ENCODE assay signal across 8 cellular contexts in the genomic region with DNA sequence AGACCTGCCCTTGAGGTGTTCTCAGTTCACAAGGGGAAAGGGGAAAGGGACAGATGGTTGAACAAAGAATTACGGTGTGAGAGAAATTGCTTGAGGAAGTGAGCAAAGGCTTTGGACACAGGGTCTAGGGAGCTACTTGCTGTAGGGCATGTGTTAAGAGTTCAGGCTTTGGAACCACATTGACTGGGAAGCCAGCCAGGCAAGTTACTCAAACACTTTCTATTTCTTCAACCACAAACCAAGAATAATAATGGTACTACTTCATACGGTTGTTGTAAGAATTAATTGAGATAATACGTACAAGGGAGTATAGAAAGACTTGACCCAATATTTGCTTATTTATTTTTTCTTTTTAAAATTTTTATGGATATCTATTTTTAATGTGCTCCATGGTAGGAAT. TPM values are rescaled to one million over a fixed set of nuclear protein-coding genes. Genes with fewer than 3 reads are reported as not detected.
DNase-seq lines count a peak whose midpoint lies in the region; ATAC-seq and TF ChIP-seq lines count a peak whose summit lies in the region.

No MANE protein-coding gene starts in this region.

- RAD21 ChIA-PET in HCT116 (lab: Charles Lee; ENCODE audit: low non-redundant PET in 1 of 2, low total read pairs in 2 of 2, uncharacterized antibody in 2 of 2, unreplicated experiment in 2 of 2) = no interaction called here

- BruUV-seq in HCT116 (replicated peaks; lab: Mats Ljungman, UMichigan) = no TSS peak

- H3K79me2 ChIP-seq in HCT116 (ENCODE audit: insufficient read depth, low read length) = peaks cover 89% of the 10 kb centered on the region

- H3K9me2 ChIP-seq in HCT116 (ENCODE audit: insufficient read depth) = no peaks in the 10 kb centered on the region

- H3K9me3 ChIP-seq in HCT116 (ENCODE audit: control insufficient read depth in 1 of 2, insufficient read depth in 1 of 2, low read depth in 1 of 2, low read length in 2 of 2) (no peaks in the 10 kb centered on the region), MG63 (no peaks in the 10 kb centered on the region), ovary (no peaks in the 10 kb centered on the region)

- H3K4me2 ChIP-seq in HCT116 (ENCODE audit: low read length) = peak overlapping the region; percentile 69

- peak overlapping the region; percentile 89 for H3K27ac Mint-ChIP-seq in chondrocyte (ENCODE audit: unreplicated experiment)
- no peak overlapping the region for H3K27ac Mint-ChIP-seq in activated T-helper 1 cell treated with anti-CD3 and anti-CD28 coated beads, Interleukin-12 subunit alpha, Interleukin-12 subunit beta, Interleukin-2, Interleukin-4 antibody, amounts not matched to agents 30 ng/mL and 10 ng/mL and 1 ng/mL, durations not matched to agents 14 hours and 24 hours and 36 hours

- CTCF ChIA-PET in HCT116 (lab: Charles Lee) = no interaction called here

- H3K9me3 Mint-ChIP-seq in chondrocyte (ENCODE audit: low read depth) = no peaks in the 10 kb centered on the region
- no peaks in the 10 kb centered on the region for H3K9me3 Mint-ChIP-seq in activated T-helper 1 cell treated with anti-CD3 and anti-CD28 coated beads, Interleukin-12 subunit alpha, Interleukin-12 subunit beta, Interleukin-2, Interleukin-4 antibody, amounts not matched to agents 30 ng/mL and 10 ng/mL and 1 ng/mL, durations not matched to agents 14 hours and 24 hours and 36 hours

- H3K4me3 ChIP-seq in HCT116 (replicated peaks in 1 of 2; ENCODE audit: low read depth in 1 of 2, low read length in 2 of 2) = peak overlapping the region in 1 of 2 experiments; percentile 29; a peak in 1 of 4 replicates
- H3K4me3 ChIP-seq in MG63 = no peak overlapping the region
- no peak overlapping the region for H3K4me3 ChIP-seq in ovary

- TF ChIP-seq RAD21 in HCT116 (IDR thresholded peaks at IDR 0.05; ENCODE audit: low read depth) = peak; percentile 13; the same call in 1 of the 2 replicates

- no peaks in the 10 kb centered on the region for H3K36me3 Mint-ChIP-seq in chondrocyte (ENCODE audit: low read depth)
- peaks cover 10% of the 10 kb centered on the region for H3K36me3 Mint-ChIP-seq in activated T-helper 1 cell treated with anti-CD3 and anti-CD28 coated beads, Interleukin-12 subunit alpha, Interleukin-12 subunit beta, Interleukin-2, Interleukin-4 antibody, amounts not matched to agents 30 ng/mL and 10 ng/mL and 1 ng/mL, durations not matched to agents 14 hours and 24 hours and 36 hours (ENCODE audit: low read depth)

- TF ChIP-seq EP300 in ovary (IDR thresholded peaks at IDR 0.05) = no peak

- H3K36me3 ChIP-seq in HCT116 (ENCODE audit: control insufficient read depth in 1 of 2, insufficient read depth in 2 of 2, low read length in 2 of 2) (no peaks in the 10 kb centered on the region), MG63 (no peaks in the 10 kb centered on the region), ovary (no peaks in the 10 kb centered on the region)

- 17 to 25% (median 23%) methylated on average over 3 of the region's 3 CpGs for WGBS in ovary, 3 donors

- intact Hi-C loops in HCT116 (cut with micrococcal nuclease) (no loop called here), ovary (cut with DNase I) (no loop called here)
- intact Hi-C loops in activated T-helper 1 cell treated with anti-CD3 and anti-CD28 coated beads, Interleukin-12 subunit alpha, Interleukin-12 subunit beta, Interleukin-2, Interleukin-4 antibody, amounts not matched to agents 30 ng/mL and 10 ng/mL and 1 ng/mL, durations not matched to agents 14 hours and 24 hours and 36 hours (cut with micrococcal nuclease) = no loop called here

- H4K20me1 ChIP-seq in HCT116 (ENCODE audit: insufficient read depth) = no peaks in the 10 kb centered on the region

- H3K4me1 ChIP-seq in HCT116 (ENCODE audit: control insufficient read depth in 1 of 2, insufficient read depth in 2 of 2, low read length in 2 of 2) (peaks cover 57 to 81% of the 10 kb centered on the region in 2 experiments), ovary (ENCODE audit: insufficient read depth) (peaks cover 6% of the 10 kb centered on the region)

- no peaks in the 10 kb centered on the region for H3K27me3 ChIP-seq in HCT116 (ENCODE audit: insufficient read depth, low read length)
- H3K27me3 ChIP-seq in MG63 = no peaks in the 10 kb centered on the region
- H3K27me3 ChIP-seq in ovary = no peaks in the 10 kb centered on the region

- no peak overlapping the region for H3K4me3 Mint-ChIP-seq in chondrocyte (ENCODE audit: unreplicated experiment)
- no peak overlapping the region for H3K4me3 Mint-ChIP-seq in activated T-helper 1 cell treated with anti-CD3 and anti-CD28 coated beads, Interleukin-12 subunit alpha, Interleukin-12 subunit beta, Interleukin-2, Interleukin-4 antibody, amounts not matched to agents 30 ng/mL and 10 ng/mL and 1 ng/mL, durations not matched to agents 14 hours and 24 hours and 36 hours

- TF ChIP-seq CTCF in GM10266 (IDR thresholded peaks at IDR 0.05; ENCODE audit: control insufficient read depth, insufficient read depth, low read depth, missing control alignments) = no peak
- no peak for TF ChIP-seq CTCF in HCT116 (IDR thresholded peaks at IDR 0.05 in 2 of 3, conservative IDR thresholded peaks at IDR 0.05 in 1 of 3; ENCODE audit: borderline replicate concordance in 1 of 3, insufficient read depth in 1 of 3, low read depth in 2 of 3, low read length in 2 of 3)
- no peak for TF ChIP-seq CTCF in chondrocyte (IDR thresholded peaks at IDR 0.05)
- TF ChIP-seq CTCF in ovary (IDR thresholded peaks at IDR 0.05) = no peak

- peak overlapping the region; percentile 42 for H3K9ac ChIP-seq in HCT116 (ENCODE audit: low read length)

- TF ChIP-seq POLR2A in HCT116 (IDR thresholded peaks at IDR 0.05; ENCODE audit: borderline replicate concordance, extremely low read depth, insufficient read depth, insufficient read length) (no peak), ovary (IDR thresholded peaks at IDR 0.05) (no peak)

- DNase-seq in GM10266 (ENCODE audit: extremely low spot score) (peak; percentile 53), HCT116 (ENCODE audit: low read depth, low spot score) (peak; percentile 70), MG63 (peak; percentile 87), chondrocyte (ENCODE audit: low spot score) (no peak), ovary (peak; percentile 31 to 49 (median 42)), NCI-H1436 (lab: John Stamatoyannopoulos, UW) (no peak), DMS153 (lab: John Stamatoyannopoulos, UW) (no peak)
- no peak for DNase-seq in activated T-helper 1 cell treated with anti-CD3 and anti-CD28 coated beads, Interleukin-12 subunit alpha, Interleukin-12 subunit beta, Interleukin-2, Interleukin-4 antibody, amounts not matched to agents 30 ng/mL and 10 ng/mL and 1 ng/mL, durations not matched to agents 14 hours and 24 hours and 36 hours (ENCODE audit: low spot score)

- H2AFZ ChIP-seq in HCT116 (ENCODE audit: low read depth, low read length, poor library complexity, severe bottlenecking) = no peak overlapping the region

- peaks cover 73% of the 10 kb centered on the region for H3K4me1 Mint-ChIP-seq in chondrocyte (ENCODE audit: low read depth)
- peaks cover 33% of the 10 kb centered on the region for H3K4me1 Mint-ChIP-seq in activated T-helper 1 cell treated with anti-CD3 and anti-CD28 coated beads, Interleukin-12 subunit alpha, Interleukin-12 subunit beta, Interleukin-2, Interleukin-4 antibody, amounts not matched to agents 30 ng/mL and 10 ng/mL and 1 ng/mL, durations not matched to agents 14 hours and 24 hours and 36 hours (ENCODE audit: low read depth)

- no peaks in the 10 kb centered on the region for H3K27me3 Mint-ChIP-seq in chondrocyte (ENCODE audit: low read depth)
- H3K27me3 Mint-ChIP-seq in activated T-helper 1 cell treated with anti-CD3 and anti-CD28 coated beads, Interleukin-12 subunit alpha, Interleukin-12 subunit beta, Interleukin-2, Interleukin-4 antibody, amounts not matched to agents 30 ng/mL and 10 ng/mL and 1 ng/mL, durations not matched to agents 14 hours and 24 hours and 36 hours (ENCODE audit: insufficient read depth) = no peaks in the 10 kb centered on the region

- peak; percentile 63 for ATAC-seq in HCT116

- POLR2A ChIA-PET in HCT116 (lab: Charles Lee) = no interaction called here

- peak overlapping the region; percentile 35; the same call in 1 of the 2 replicates for H3K27ac ChIP-seq in HCT116 (ENCODE audit: low read depth, low read length)
- no peak overlapping the region for H3K27ac ChIP-seq in ovary

TF ChIP-seq in HCT116, 20 proteins besides CTCF, POLR2A, EP300 and RAD21 (continues in another document):
- TF ChIP-seq, protein P1, sequence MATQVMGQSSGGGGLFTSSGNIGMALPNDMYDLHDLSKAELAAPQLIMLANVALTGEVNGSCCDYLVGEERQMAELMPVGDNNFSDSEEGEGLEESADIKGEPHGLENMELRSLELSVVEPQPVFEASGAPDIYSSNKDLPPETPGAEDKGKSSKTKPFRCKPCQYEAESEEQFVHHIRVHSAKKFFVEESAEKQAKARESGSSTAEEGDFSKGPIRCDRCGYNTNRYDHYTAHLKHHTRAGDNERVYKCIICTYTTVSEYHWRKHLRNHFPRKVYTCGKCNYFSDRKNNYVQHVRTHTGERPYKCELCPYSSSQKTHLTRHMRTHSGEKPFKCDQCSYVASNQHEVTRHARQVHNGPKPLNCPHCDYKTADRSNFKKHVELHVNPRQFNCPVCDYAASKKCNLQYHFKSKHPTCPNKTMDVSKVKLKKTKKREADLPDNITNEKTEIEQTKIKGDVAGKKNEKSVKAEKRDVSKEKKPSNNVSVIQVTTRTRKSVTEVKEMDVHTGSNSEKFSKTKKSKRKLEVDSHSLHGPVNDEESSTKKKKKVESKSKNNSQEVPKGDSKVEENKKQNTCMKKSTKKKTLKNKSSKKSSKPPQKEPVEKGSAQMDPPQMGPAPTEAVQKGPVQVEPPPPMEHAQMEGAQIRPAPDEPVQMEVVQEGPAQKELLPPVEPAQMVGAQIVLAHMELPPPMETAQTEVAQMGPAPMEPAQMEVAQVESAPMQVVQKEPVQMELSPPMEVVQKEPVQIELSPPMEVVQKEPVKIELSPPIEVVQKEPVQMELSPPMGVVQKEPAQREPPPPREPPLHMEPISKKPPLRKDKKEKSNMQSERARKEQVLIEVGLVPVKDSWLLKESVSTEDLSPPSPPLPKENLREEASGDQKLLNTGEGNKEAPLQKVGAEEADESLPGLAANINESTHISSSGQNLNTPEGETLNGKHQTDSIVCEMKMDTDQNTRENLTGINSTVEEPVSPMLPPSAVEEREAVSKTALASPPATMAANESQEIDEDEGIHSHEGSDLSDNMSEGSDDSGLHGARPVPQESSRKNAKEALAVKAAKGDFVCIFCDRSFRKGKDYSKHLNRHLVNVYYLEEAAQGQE (IDR thresholded peaks at IDR 0.05; ENCODE audit: low read depth) = no peak
- no peak; the same call in 1 of the 2 replicates for TF ChIP-seq ELF1 (IDR thresholded peaks at IDR 0.05; ENCODE audit: borderline replicate concordance, low read depth)
- no peak for TF ChIP-seq SRF (IDR thresholded peaks at IDR 0.05; ENCODE audit: low read depth)

RNA-seq across cellular contexts. Expression of gene AK4, which starts 26.6 kb away (rescaled TPM):
- total RNA-seq in HCT116 (2021; ENCODE audit: unreplicated experiment) = 51.5 TPM
- 42.9 and 53.4 TPM in 2 replicates for polyA plus RNA-seq in HCT116 (2012)
- 1.5 and 2.0 TPM in 2 replicates for total RNA-seq in MG63 (2014; rRNA removed; shearing (Covaris generic); ENCODE audit: low replicate concordance)
- total RNA-seq in chondrocyte = 43.0 to 94.5 TPM (median 87.9 TPM) in 3 replicates
- 10 to 100 TPM in 5 of 7 donors, 1 to 10 TPM in 2; 4.3 to 25.6 (median 13.2) TPM for total RNA-seq in ovary
- polyA plus RNA-seq in ovary = 10 to 100 TPM in 1 of 2 donors, 1 to 10 TPM in 1; 1.7 to 15.4 TPM
- 108 TPM in 2 replicates for total RNA-seq in activated T-helper 1 cell treated with anti-CD3 and anti-CD28 coated beads, Interleukin-12 subunit alpha, Interleukin-12 subunit beta, Interleukin-2, Interleukin-4 antibody, amounts not matched to agents 30 ng/mL and 10 ng/mL and 1 ng/mL, durations not matched to agents 14 hours and 24 hours and 36 hours

Comparison
In these comparisons a context has a peak if more than half of its experiments do, and no peak if none do; other contexts are left out.
1. DNase-seq: peak in GM10266 (single experiment), HCT116 (single experiment), MG63 (single experiment) and ovary (5 of 5); none in chondrocyte (single experiment), activated T-helper 1 cell treated with anti-CD3 and anti-CD28 coated beads, Interleukin-12 subunit alpha, Interleukin-12 subunit beta, Interleukin-2, Interleukin-4 antibody, amounts not matched to agents 30 ng/mL and 10 ng/mL and 1 ng/mL, durations not matched to agents 14 hours and 24 hours and 36 hours (single experiment), NCI-H1436 (single experiment) and DMS153 (single experiment).